Comparison of ENCODE assay signal across 1 cellular context in genomic region chr1:204190212-204191211, GRCh38.
A peak's percentile ranks its signal among the peaks of the same experiment; 100 is the strongest.
TF ChIP-seq lines count a peak whose summit lies in the region.

No MANE protein-coding gene starts in this region.

TF ChIP-seq in GM12878, 131 proteins besides CTCF, POLR2A, EP300 and RAD21:
- TF ChIP-seq SUZ12 (IDR thresholded peaks at IDR 0.05; ENCODE audit: unreplicated experiment) = peak; percentile 55
- TF ChIP-seq CBX3 (IDR thresholded peaks at IDR 0.05; ENCODE audit: borderline replicate concordance, low read depth) = no peak
- no peak for TF ChIP-seq CBX5 (IDR thresholded peaks at IDR 0.05; ENCODE audit: low read depth)
- TF ChIP-seq, protein P1, sequence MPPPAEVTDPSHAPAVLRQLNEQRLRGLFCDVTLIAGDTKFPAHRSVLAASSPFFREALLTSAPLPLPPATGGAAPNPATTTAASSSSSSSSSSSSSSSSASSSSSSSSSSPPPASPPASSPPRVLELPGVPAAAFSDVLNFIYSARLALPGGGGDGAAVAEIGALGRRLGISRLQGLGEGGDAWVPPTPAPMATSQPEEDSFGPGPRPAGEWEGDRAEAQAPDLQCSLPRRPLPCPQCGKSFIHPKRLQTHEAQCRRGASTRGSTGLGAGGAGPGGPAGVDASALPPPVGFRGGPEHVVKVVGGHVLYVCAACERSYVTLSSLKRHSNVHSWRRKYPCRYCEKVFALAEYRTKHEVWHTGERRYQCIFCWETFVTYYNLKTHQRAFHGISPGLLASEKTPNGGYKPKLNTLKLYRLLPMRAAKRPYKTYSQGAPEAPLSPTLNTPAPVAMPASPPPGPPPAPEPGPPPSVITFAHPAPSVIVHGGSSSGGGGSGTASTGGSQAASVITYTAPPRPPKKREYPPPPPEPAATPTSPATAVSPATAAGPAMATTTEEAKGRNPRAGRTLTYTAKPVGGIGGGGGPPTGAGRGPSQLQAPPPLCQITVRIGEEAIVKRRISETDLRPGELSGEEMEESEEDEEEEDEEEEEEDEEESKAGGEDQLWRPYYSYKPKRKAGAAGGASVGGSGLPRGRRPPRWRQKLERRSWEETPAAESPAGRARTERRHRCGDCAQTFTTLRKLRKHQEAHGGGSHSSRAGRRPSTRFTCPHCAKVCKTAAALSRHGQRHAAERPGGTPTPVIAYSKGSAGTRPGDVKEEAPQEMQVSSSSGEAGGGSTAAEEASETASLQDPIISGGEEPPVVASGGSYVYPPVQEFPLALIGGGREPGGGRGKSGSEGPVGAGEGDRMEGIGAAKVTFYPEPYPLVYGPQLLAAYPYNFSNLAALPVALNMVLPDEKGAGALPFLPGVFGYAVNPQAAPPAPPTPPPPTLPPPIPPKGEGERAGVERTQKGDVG (CRISPR knock-in tag; IDR thresholded peaks at IDR 0.05) = no peak
- no peak for TF ChIP-seq CBFB (IDR thresholded peaks at IDR 0.05; ENCODE audit: low read depth)
TF ChIP-seq in GM12878: peak in this region for 1.
